Comparison of ENCODE assay signal across 8 cellular contexts in genomic region chr17:46628753-46629436, GRCh38. TPM values are rescaled to one million over a fixed set of nuclear protein-coding genes. Genes with fewer than 3 reads are reported as not detected.
DNase-seq lines count a peak whose midpoint lies in the region; ATAC-seq, FAIRE-seq and TF ChIP-seq lines count a peak whose summit lies in the region.
"Not testable (repeated sequence)": the region's sequence is repeated elsewhere in the genome, so short reads cannot be mapped to it uniquely, and the experiment has no call there.

No MANE protein-coding gene starts in this region.

- not testable (repeated sequence) for H3K27ac ChIP-seq in CD8-positive, alpha-beta T cell (ENCODE audit: low read depth, low read length)

- H3K9me3 ChIP-seq in CD8-positive, alpha-beta T cell (ENCODE audit: low read length); T-helper 17 cell (ENCODE audit: control insufficient read depth, low read length, poor library complexity, severe bottlenecking): not testable (repeated sequence)

- H3K9me3 Mint-ChIP-seq in CD8-positive, alpha-beta T cell; activated T-helper 17 cell treated with anti-CD3 and anti-CD28 coated beads, Interleukin-2, amount 50 U/mL, for 72 hours; effector memory CD8-positive, alpha-beta T cell; naive thymus-derived CD8-positive, alpha-beta T cell: not testable (repeated sequence)

- not testable (repeated sequence) for H3K4me1 Mint-ChIP-seq in CD8-positive, alpha-beta T cell (ENCODE audit: low read depth); T-helper 17 cell; activated T-helper 17 cell treated with anti-CD3 and anti-CD28 coated beads, Interleukin-2, amount 50 U/mL, for 72 hours; effector memory CD8-positive, alpha-beta T cell (ENCODE audit: low read depth in 2 of 2); naive thymus-derived CD8-positive, alpha-beta T cell

- H3K36me3 Mint-ChIP-seq in CD8-positive, alpha-beta T cell; T-helper 17 cell (ENCODE audit: low read depth); activated T-helper 17 cell treated with anti-CD3 and anti-CD28 coated beads, Interleukin-2, amount 50 U/mL, for 72 hours (ENCODE audit: low read depth); effector memory CD8-positive, alpha-beta T cell (ENCODE audit: insufficient read depth); naive thymus-derived CD8-positive, alpha-beta T cell: not testable (repeated sequence)

- CTCF ChIA-PET in CD8-positive, alpha-beta T cell (lab: Charles Lee) = not testable (repeated sequence)

- DNase-seq in CD8-positive, alpha-beta T cell; T-helper 17 cell; effector memory CD8-positive, alpha-beta T cell; naive thymus-derived CD8-positive, alpha-beta T cell; urothelium cell line (ENCODE audit: low spot score): not testable (repeated sequence)

- H3K36me3 ChIP-seq in CD8-positive, alpha-beta T cell (ENCODE audit: insufficient read depth, low read length) = not testable (repeated sequence)

- peak; percentile 83 for ATAC-seq in CD8-positive, alpha-beta T cell
- ATAC-seq in GM18907 (IDR thresholded peaks at IDR 0.05; ENCODE audit: unreplicated experiment) (peak; percentile 51), GM21737 (IDR thresholded peaks at IDR 0.05; ENCODE audit: unreplicated experiment) (peak; percentile 69), T-helper 17 cell (peak; percentile 97)
- ATAC-seq in activated T-helper 17 cell treated with anti-CD3 and anti-CD28 coated beads, Interleukin-2, amount 50 U/mL, for 72 hours (replicated peaks) = peak; percentile 94
- ATAC-seq in effector memory CD8-positive, alpha-beta T cell (replicated peaks) = peak; percentile 100
- peak; percentile 96 to 98 for ATAC-seq in naive thymus-derived CD8-positive, alpha-beta T cell

- not testable (repeated sequence) for H3K27me3 Mint-ChIP-seq in CD8-positive, alpha-beta T cell (ENCODE audit: low read depth); T-helper 17 cell; activated T-helper 17 cell treated with anti-CD3 and anti-CD28 coated beads, Interleukin-2, amount 50 U/mL, for 72 hours; effector memory CD8-positive, alpha-beta T cell; naive thymus-derived CD8-positive, alpha-beta T cell

- not testable (repeated sequence) for H3K27me3 ChIP-seq in CD8-positive, alpha-beta T cell (ENCODE audit: insufficient read depth, low read length)

- not testable (repeated sequence) for H3K4me1 ChIP-seq in CD8-positive, alpha-beta T cell (ENCODE audit: insufficient read depth, low read length)

- peak; percentile 75 for FAIRE-seq in urothelium cell line (lab: Jason Lieb, UNC)

- POLR2A ChIA-PET in CD8-positive, alpha-beta T cell (lab: Charles Lee); naive thymus-derived CD8-positive, alpha-beta T cell (lab: Charles Lee): not testable (repeated sequence)

- H3K27ac Mint-ChIP-seq in CD8-positive, alpha-beta T cell; T-helper 17 cell; activated T-helper 17 cell treated with anti-CD3 and anti-CD28 coated beads, Interleukin-2, amount 50 U/mL, for 72 hours; effector memory CD8-positive, alpha-beta T cell; naive thymus-derived CD8-positive, alpha-beta T cell: not testable (repeated sequence)

- H3K4me3 Mint-ChIP-seq in CD8-positive, alpha-beta T cell; T-helper 17 cell; activated T-helper 17 cell treated with anti-CD3 and anti-CD28 coated beads, Interleukin-2, amount 50 U/mL, for 72 hours; effector memory CD8-positive, alpha-beta T cell; naive thymus-derived CD8-positive, alpha-beta T cell: not testable (repeated sequence)

- intact Hi-C loops in CD8-positive, alpha-beta T cell (cut with DNase I, micrococcal nuclease) = not testable (repeated sequence)

- not testable (repeated sequence) for H3K4me3 ChIP-seq in CD8-positive, alpha-beta T cell (ENCODE audit: low read depth, low read length)

- TF ChIP-seq CTCF in CD8-positive, alpha-beta T cell (IDR thresholded peaks at IDR 0.05) = not testable (repeated sequence)

RNA-seq across cellular contexts. Expression of gene NSF, which starts 38.4 kb away (rescaled TPM):
- total RNA-seq in CD8-positive, alpha-beta T cell = 10 to 100 TPM; 23.0 to 24.4 TPM
- total RNA-seq in T-helper 17 cell = 10 to 100 TPM; 21.6 to 22.6 TPM
- total RNA-seq in activated T-helper 17 cell treated with anti-CD3 and anti-CD28 coated beads, Interleukin-2, amount 50 U/mL, for 72 hours = 10 to 100 TPM; 35.0 to 45.1 TPM
- 10 to 100 TPM; 34.2 to 45.3 TPM for total RNA-seq in naive thymus-derived CD8-positive, alpha-beta T cell
- 10 to 100 TPM in 1 of 3 donors, 1 to 10 TPM in 2; 9.1 to 15.3 (median 9.1) TPM for polyA plus RNA-seq in naive thymus-derived CD8-positive, alpha-beta T cell

RNA-seq across cellular contexts. Expression of gene ARL17A, which starts 49.4 kb away (rescaled TPM):
- total RNA-seq in CD8-positive, alpha-beta T cell = 10 to 100 TPM; 17.9 to 20.4 TPM
- total RNA-seq in T-helper 17 cell = 10 to 100 TPM; 19.6 to 38.3 TPM
- total RNA-seq in activated T-helper 17 cell treated with anti-CD3 and anti-CD28 coated beads, Interleukin-2, amount 50 U/mL, for 72 hours = 10 to 100 TPM; 18.1 to 38.6 TPM
- 10 to 100 TPM; 27.3 to 32.2 TPM for total RNA-seq in naive thymus-derived CD8-positive, alpha-beta T cell
- 1 to 10 TPM; 5.2 to 9.4 (median 6.4) TPM for polyA plus RNA-seq in naive thymus-derived CD8-positive, alpha-beta T cell
